Comparison of ENCODE assay signal across 1 cellular context in genomic region chr15:74497584-74497983, GRCh38.
TF ChIP-seq lines count a peak whose summit lies in the region.

No MANE protein-coding gene starts in this region.

TF ChIP-seq in GM12878, 131 proteins besides CTCF, POLR2A, EP300 and RAD21 (continued from another document):
- no peak for TF ChIP-seq REST (IDR thresholded peaks at IDR 0.05; ENCODE audit: low read depth, low read length)
